ENCODE assay signal across 18 cellular contexts in genomic region chr10:80154626-80154977, GRCh38. TPM values are rescaled to one million over a fixed set of nuclear protein-coding genes. Genes with fewer than 3 reads are reported as not detected.
DNase-seq lines count a peak whose midpoint lies in the region; ATAC-seq and TF ChIP-seq lines count a peak whose summit lies in the region.
"Had no signal": no experiment of that assay in that cellular context is flagged by ENCODE, and none has a peak within 500 bp of the region (broad histone marks: within the 10 kb centered on the region; RNA-seq: fewer than 3 reads in every experiment).

No MANE protein-coding gene starts in this region.

- peak overlapping the region; percentile 57 for H3K27ac Mint-ChIP-seq in Caco-2 (ENCODE audit: unreplicated experiment)
- peak overlapping the region; percentile 84 for H3K27ac Mint-ChIP-seq in activated T-helper 17 cell treated with anti-CD3 and anti-CD28 coated beads, Interleukin-2, amount 50 U/mL, for 72 hours
- H3K27ac Mint-ChIP-seq: activated T-helper 1 cell treated with anti-CD3 and anti-CD28 coated beads, Interleukin-12 subunit alpha, Interleukin-12 subunit beta, Interleukin-2, Interleukin-4 antibody, amounts not matched to agents 30 ng/mL and 10 ng/mL and 1 ng/mL, durations not matched to agents 14 hours and 24 hours and 36 hours had no signal

- H3K79me2 ChIP-seq in hepatocyte, result no peaks in the 10 kb centered on the region
- no peaks in the 10 kb centered on the region for H3K79me2 ChIP-seq in smooth muscle cell (ENCODE audit: low read depth)

- H3K4me2 ChIP-seq in hepatocyte (no peak overlapping the region), smooth muscle cell (no peak overlapping the region)
- H3K4me2 ChIP-seq: BLaER1 had no signal

- DNase-seq in Caco-2 (no peak), hepatocyte (ENCODE audit: low spot score) (no peak), smooth muscle cell (lab: John Stamatoyannopoulos, UW; ENCODE audit: unreplicated experiment) (no peak), NOMO-1 (lab: John Stamatoyannopoulos, UW; ENCODE audit: unreplicated experiment in 2 of 2) (no peak), activated T-cell treated with anti-CD3 and anti-CD28 coated beads for 4 hours (no peak), HuH-7 (ENCODE audit: low spot score) (no peak)
- DNase-seq: DND-41; heart right ventricle; Kasumi-1; NCI-H2081 treated with DMSO at 0.1 percent for 48 hours; NK-92 treated with Interleukin-12 subunit alpha and Interleukin-12 subunit beta, amount 100 ng/mL, for 24 hours had no signal

- H3K4me3 ChIP-seq in Caco-2 (ENCODE audit: low read depth, low read length) (no peak overlapping the region), hepatocyte (no peak overlapping the region), smooth muscle cell (no peak overlapping the region)
- H3K4me3 ChIP-seq: BLaER1, GM12878, heart right ventricle had no signal

- H2AFZ ChIP-seq in hepatocyte, result no peak overlapping the region
- no peak overlapping the region for H2AFZ ChIP-seq in smooth muscle cell (ENCODE audit: low read depth)

- ATAC-seq in activated T-helper 17 cell treated with anti-CD3 and anti-CD28 coated beads, Interleukin-2, amount 50 U/mL, for 72 hours (replicated peaks), result no peak
- no peak for ATAC-seq in GM18520 (IDR thresholded peaks at IDR 0.05; ENCODE audit: unreplicated experiment)
- ATAC-seq: GM12878, heart right ventricle, left lobe of liver had no signal

- intact Hi-C loops in Caco-2 (cut with micrococcal nuclease; ENCODE audit: unreplicated experiment), result no loop called here

- no TSS peak for BruUV-seq in Caco-2 (replicated peaks; lab: Mats Ljungman, UMichigan)

- H3K27me3 ChIP-seq in Caco-2 (replicated peaks; ENCODE audit: control insufficient read depth, insufficient read depth, low read length) (no peaks in the 10 kb centered on the region), hepatocyte (no peaks in the 10 kb centered on the region), smooth muscle cell (ENCODE audit: low read depth) (no peaks in the 10 kb centered on the region)
- H3K27me3 ChIP-seq: BLaER1, heart right ventricle had no signal

- H3K36me3 ChIP-seq in Caco-2 (ENCODE audit: control insufficient read depth, insufficient read depth, low read length), result no peaks in the 10 kb centered on the region
- H3K36me3 ChIP-seq in hepatocyte (replicated peaks; ENCODE audit: insufficient read depth, low read depth), result no peaks in the 10 kb centered on the region
- H3K36me3 ChIP-seq in smooth muscle cell (ENCODE audit: low read depth), result no peaks in the 10 kb centered on the region

- H3K4me3 Mint-ChIP-seq in Caco-2 (ENCODE audit: unreplicated experiment), result no peak overlapping the region
- H3K4me3 Mint-ChIP-seq in activated T-helper 17 cell treated with anti-CD3 and anti-CD28 coated beads, Interleukin-2, amount 50 U/mL, for 72 hours, result peak overlapping the region; percentile 19
- H3K4me3 Mint-ChIP-seq: activated T-helper 1 cell treated with anti-CD3 and anti-CD28 coated beads, Interleukin-12 subunit alpha, Interleukin-12 subunit beta, Interleukin-2, Interleukin-4 antibody, amounts not matched to agents 30 ng/mL and 10 ng/mL and 1 ng/mL, durations not matched to agents 14 hours and 24 hours and 36 hours; neural crest cell had no signal

- CTCF ChIA-PET in Caco-2 (lab: Charles Lee), result interaction anchor here (1.1 kb wide), 1 partner anchor 11 kb away, joined by 4 read pairs; no protein-coding TSS in a partner anchor

- H3K36me3 Mint-ChIP-seq in Caco-2 (ENCODE audit: insufficient read depth, unreplicated experiment), result peaks cover 92% of the 10 kb centered on the region
- H3K36me3 Mint-ChIP-seq in activated T-helper 17 cell treated with anti-CD3 and anti-CD28 coated beads, Interleukin-2, amount 50 U/mL, for 72 hours (ENCODE audit: low read depth), result peaks cover 100% of the 10 kb centered on the region

- H3K9ac ChIP-seq in smooth muscle cell (ENCODE audit: low read depth), result no peak overlapping the region
- H3K9ac ChIP-seq: BLaER1 had no signal

- H3K4me1 Mint-ChIP-seq in Caco-2 (ENCODE audit: low read depth, unreplicated experiment), result no peaks in the 10 kb centered on the region
- peaks cover 19% of the 10 kb centered on the region for H3K4me1 Mint-ChIP-seq in activated T-helper 17 cell treated with anti-CD3 and anti-CD28 coated beads, Interleukin-2, amount 50 U/mL, for 72 hours

- POLR2A ChIA-PET in Caco-2 (lab: Charles Lee), result no interaction called here

- peaks cover 19% of the 10 kb centered on the region for H3F3A ChIP-seq in smooth muscle cell (ENCODE audit: low read depth)

- H3K27ac ChIP-seq in hepatocyte (peak overlapping the region; percentile 79), smooth muscle cell (ENCODE audit: low read depth) (peak overlapping the region; percentile 91)
- H3K27ac ChIP-seq: BLaER1 had no signal

- H3K9me2 ChIP-seq in hepatocyte (replicated peaks; ENCODE audit: insufficient read depth), result no peaks in the 10 kb centered on the region

- no peak for TF ChIP-seq CTCF in Caco-2 (IDR thresholded peaks at IDR 0.05; ENCODE audit: insufficient read depth in 1 of 2, low read depth in 1 of 2, low read length in 1 of 2, severe bottlenecking in 1 of 2, unreplicated experiment in 1 of 2)
- no peak for TF ChIP-seq CTCF in hepatocyte (IDR thresholded peaks at IDR 0.05; ENCODE audit: poor library complexity)
- TF ChIP-seq CTCF in smooth muscle cell (IDR thresholded peaks at IDR 0.05; ENCODE audit: borderline replicate concordance, insufficient read depth, poor library complexity, severe bottlenecking), result no peak

- H3K4me1 ChIP-seq in Caco-2, result no peaks in the 10 kb centered on the region
- H3K4me1 ChIP-seq in hepatocyte (ENCODE audit: insufficient read depth), result peaks cover 18% of the 10 kb centered on the region
- H3K4me1 ChIP-seq in smooth muscle cell (ENCODE audit: low read depth), result no peaks in the 10 kb centered on the region

- H3K27me3 Mint-ChIP-seq in Caco-2 (ENCODE audit: insufficient read depth, unreplicated experiment), result no peaks in the 10 kb centered on the region
- H3K27me3 Mint-ChIP-seq in activated T-helper 17 cell treated with anti-CD3 and anti-CD28 coated beads, Interleukin-2, amount 50 U/mL, for 72 hours, result no peaks in the 10 kb centered on the region

- H3K9me3 ChIP-seq in Caco-2, result no peaks in the 10 kb centered on the region
- H3K9me3 ChIP-seq in hepatocyte (ENCODE audit: low read depth), result no peaks in the 10 kb centered on the region
- no peaks in the 10 kb centered on the region for H3K9me3 ChIP-seq in smooth muscle cell (replicated peaks; ENCODE audit: low read depth)
- H3K9me3 ChIP-seq: BLaER1 had no signal

- no peaks in the 10 kb centered on the region for H4K20me1 ChIP-seq in hepatocyte (ENCODE audit: insufficient read depth, poor library complexity, severe bottlenecking)
- peaks cover 2% of the 10 kb centered on the region for H4K20me1 ChIP-seq in smooth muscle cell (ENCODE audit: low read depth)

- 94% methylated on average over 5 of the region's 5 CpGs for whole genome bisulfite sequencing in hepatocyte (ENCODE audit: low lambda C conversion rate, missing lambda C conversion rate)
- 89% methylated on average over 5 of the region's 5 CpGs for WGBS in smooth muscle cell (ENCODE audit: low lambda C conversion rate)

- H3K9me3 Mint-ChIP-seq in Caco-2 (ENCODE audit: unreplicated experiment), result no peaks in the 10 kb centered on the region
- no peaks in the 10 kb centered on the region for H3K9me3 Mint-ChIP-seq in activated T-helper 17 cell treated with anti-CD3 and anti-CD28 coated beads, Interleukin-2, amount 50 U/mL, for 72 hours
- H3K9me3 Mint-ChIP-seq: activated T-helper 1 cell treated with anti-CD3 and anti-CD28 coated beads, Interleukin-12 subunit alpha, Interleukin-12 subunit beta, Interleukin-2, Interleukin-4 antibody, amounts not matched to agents 30 ng/mL and 10 ng/mL and 1 ng/mL, durations not matched to agents 14 hours and 24 hours and 36 hours; neural crest cell had no signal

RNA-seq across cellular contexts. Expression of gene PLAC9, which starts 22.1 kb away (rescaled TPM):
- total RNA-seq in Caco-2 (2022) (not detected in 2 replicates), hepatocyte (11.4 and 14.8 TPM in 2 replicates), smooth muscle cell (1.5 TPM in 1 of 2 replicates, not detected in the other)
- not detected for total RNA-seq in activated T-helper 17 cell treated with anti-CD3 and anti-CD28 coated beads, Interleukin-2, amount 50 U/mL, for 72 hours
- polyA plus RNA-seq in hepatocyte (83.3 and 92.9 TPM in 2 replicates), smooth muscle cell (14.6 and 23.7 TPM in 2 replicates)
- total RNA-seq: activated T-helper 1 cell treated with anti-CD3 and anti-CD28 coated beads, Interleukin-12 subunit alpha, Interleukin-12 subunit beta, Interleukin-2, Interleukin-4 antibody, amounts not matched to agents 30 ng/mL and 10 ng/mL and 1 ng/mL, durations not matched to agents 14 hours and 24 hours and 36 hours; GM12878 had no signal
- polyA plus RNA-seq: GM12878 had no signal

RNA-seq across cellular contexts. Expression of gene ANXA11, which starts 50.7 kb away (rescaled TPM):
- 316 and 327 TPM in 2 replicates for total RNA-seq in Caco-2 (2022)
- 100 to 1,000 TPM; 184 to 275 TPM for total RNA-seq in activated T-helper 17 cell treated with anti-CD3 and anti-CD28 coated beads, Interleukin-2, amount 50 U/mL, for 72 hours
- total RNA-seq in hepatocyte, result 88.1 and 92.8 TPM in 2 replicates
- polyA plus RNA-seq in hepatocyte, result 168 and 184 TPM in 2 replicates
- 36.6 and 39.5 TPM in 2 replicates for total RNA-seq in smooth muscle cell
- 93.4 and 101 TPM in 2 replicates for polyA plus RNA-seq in smooth muscle cell
